In the genomic region with DNA sequence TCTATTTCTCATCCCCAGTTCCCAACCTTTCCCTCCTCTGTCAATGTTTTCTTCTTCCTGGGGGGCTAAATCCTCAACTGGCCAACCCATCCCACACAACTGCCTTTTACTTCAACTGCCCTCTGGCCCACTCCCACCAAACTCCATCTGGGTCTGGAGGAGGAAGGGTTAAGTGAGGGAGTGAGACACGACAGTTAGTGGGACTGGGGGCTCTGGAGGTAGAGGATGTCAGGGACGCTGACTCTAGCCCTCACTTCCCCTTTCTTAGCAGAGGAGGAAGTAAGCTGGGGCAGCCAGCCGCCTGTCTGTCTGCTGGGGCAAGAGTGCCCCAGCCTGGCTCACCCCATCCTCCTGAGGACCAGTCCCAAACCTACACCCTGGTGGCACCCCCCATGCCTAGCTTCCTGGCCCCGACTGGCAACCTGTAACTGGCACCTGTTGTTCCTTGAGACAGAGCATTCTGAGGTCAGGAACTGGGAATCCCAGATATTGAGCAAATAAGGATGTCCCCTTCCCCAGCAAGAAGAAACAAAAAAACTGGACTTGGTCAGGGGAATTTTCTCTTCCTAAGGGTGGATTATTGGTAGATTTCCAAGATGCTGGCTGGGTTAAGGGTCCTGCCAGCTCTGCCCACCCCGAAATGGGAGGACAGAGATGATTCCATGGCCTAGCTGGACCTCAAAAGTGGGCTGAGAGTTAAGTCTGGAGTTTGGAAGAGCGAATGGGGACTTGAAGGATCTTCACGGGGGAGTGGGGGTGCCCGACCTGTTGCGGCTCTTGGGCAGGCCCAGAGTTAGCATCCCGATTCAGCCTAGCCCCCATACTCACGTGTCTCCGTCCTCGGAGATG, we compare ENCODE assay signal across 8 cellular contexts. TPM values are rescaled to one million over a fixed set of nuclear protein-coding genes. Genes with fewer than 3 reads are reported as not detected.
DNase-seq lines count a peak whose midpoint lies in the region; ATAC-seq, FAIRE-seq and TF ChIP-seq lines count a peak whose summit lies in the region.

No MANE protein-coding gene starts in this region.

- FAIRE-seq in pancreas (lab: Jason Lieb, UNC), result no peak

- no peaks in the 10 kb centered on the region for H3K9me3 ChIP-seq in HUES48 (ENCODE audit: control insufficient read depth, insufficient read depth, low read length)
- H3K9me3 ChIP-seq in pancreas, result no peaks in the 10 kb centered on the region

- H3K36me3 ChIP-seq in HUES48 (ENCODE audit: control insufficient read depth, insufficient read depth, low read length), result peaks cover 11% of the 10 kb centered on the region; the same call in 1 of the 2 replicates
- peaks cover 0 to 3% (median 0%) of the 10 kb centered on the region in 3 donors for H3K36me3 ChIP-seq in pancreas

- H3K4me3 ChIP-seq in HUES48 (ENCODE audit: low read depth, low read length), result peak overlapping the region; percentile 86
- H3K4me3 ChIP-seq in fibroblast of villous mesenchyme (ENCODE audit: low read depth, low read length), result peak overlapping the region; percentile 79
- peak overlapping the region; percentile 45 to 93 (median 80) for H3K4me3 ChIP-seq in pancreas

- no peak overlapping the region for H3K27ac ChIP-seq in HUES48 (ENCODE audit: low read depth, low read length)
- H3K27ac ChIP-seq in pancreas, result peak overlapping the region; percentile 48 to 87 (median 78)

- intact Hi-C loops in pancreas (cut with DNase I), result loop anchor here in 2 of 3 donors (5.0 kb wide), 2 partner anchors 68 to 73 kb away; no protein-coding TSS in a partner anchor

- whole genome bisulfite sequencing in pancreas, 2 donors, result 7 to 10% methylated on average over 13 of the region's 13 CpGs

- H3K9ac ChIP-seq in HUES48 (ENCODE audit: low read depth, low read length), result peak overlapping the region; percentile 41; the same call in 1 of the 2 replicates

- DNase-seq in activated gamma-delta T cell treated with Interleukin-2 at 50 U/mL for 16 hours (peak; percentile 33), activated gamma-delta T cell (lab: John Stamatoyannopoulos, UW) (no peak), fibroblast of villous mesenchyme (ENCODE audit: low read depth) (no peak), pancreas (peak in 3 of 6 donors; percentile 54 to 75 (median 69)), SW480 (ENCODE audit: low spot score) (no peak)

- no peak for TF ChIP-seq CTCF in fibroblast of villous mesenchyme (IDR thresholded peaks at IDR 0.05; ENCODE audit: insufficient read depth, low read depth, low read length)
- no peak for TF ChIP-seq CTCF in pancreas (IDR thresholded peaks at IDR 0.05)

- H3K4me1 ChIP-seq in HUES48 (ENCODE audit: control insufficient read depth, insufficient read depth, low read length) (peaks cover 26% of the 10 kb centered on the region), pancreas (peaks cover 0 to 21% (median 4%) of the 10 kb centered on the region in 3 donors)

- peaks cover 14% of the 10 kb centered on the region for H3K27me3 ChIP-seq in HUES48 (ENCODE audit: control insufficient read depth, insufficient read depth, low read length)
- no peaks in the 10 kb centered on the region for H3K27me3 ChIP-seq in pancreas

- ATAC-seq in activated CD4-positive, CD25-positive, alpha-beta regulatory T cell treated with anti-CD3 and anti-CD28 coated beads, Interleukin-2, amount 50 U/mL, for 24 hours, result peak; percentile 25 to 34
- peak in 2 of 4 donors; percentile 21 to 23 for ATAC-seq in pancreas
- ATAC-seq in GM21576 (IDR thresholded peaks at IDR 0.05; ENCODE audit: unreplicated experiment), result no peak

RNA-seq across cellular contexts. Expression of a gene that starts 1.0 kb away (rescaled TPM):
- total RNA-seq in fibroblast of villous mesenchyme (12.2 and 17.7 TPM in 2 replicates), pancreas (10 to 100 TPM in 1 of 6 donors, 1 to 10 TPM in 5; 2.5 to 16.9 (median 5.5) TPM)
- polyA plus RNA-seq in pancreas, result 10 to 100 TPM; 10.1 to 12.1 TPM

RNA-seq across cellular contexts. Expression of a gene that starts 5.9 kb away (rescaled TPM):
- under 0.01 TPM in 1 of 2 replicates, not detected in the other for total RNA-seq in fibroblast of villous mesenchyme
- total RNA-seq in pancreas, result under 1 TPM in 4 of 6 donors, not detected in 2; 0.06 to 0.12 (median 0.09) TPM
- under 1 TPM; 0.54 to 0.65 TPM for polyA plus RNA-seq in pancreas

RNA-seq across cellular contexts. Expression of a gene that starts 7.0 kb away (rescaled TPM):
- 84.7 and 92.8 TPM in 2 replicates for total RNA-seq in fibroblast of villous mesenchyme
- 10 to 100 TPM; 15.9 to 30.4 (median 20.5) TPM for total RNA-seq in pancreas
- 10 to 100 TPM; 10.8 to 23.6 TPM for polyA plus RNA-seq in pancreas

RNA-seq across cellular contexts. Expression of a gene that starts 17.5 kb away (rescaled TPM):
- total RNA-seq in fibroblast of villous mesenchyme (573 and 928 TPM in 2 replicates), pancreas (100 to 1,000 TPM; 370 to 577 (median 464) TPM)
- 100 to 1,000 TPM; 145 to 328 TPM for polyA plus RNA-seq in pancreas

RNA-seq across cellular contexts. Expression of a gene that starts 41.0 kb away (rescaled TPM):
- total RNA-seq in fibroblast of villous mesenchyme, result 7.1 and 9.5 TPM in 2 replicates
- total RNA-seq in pancreas, result 10 to 100 TPM; 24.8 to 72.7 (median 44.4) TPM
- 10 to 100 TPM; 35.5 to 89.8 TPM for polyA plus RNA-seq in pancreas
